In genomic region chr10:110310741-110311140, GRCh38 we compare ENCODE assay signal across 13 cellular contexts. TPM values are rescaled to one million over a fixed set of nuclear protein-coding genes. Genes with fewer than 3 reads are reported as not detected.
DNase-seq lines count a peak whose midpoint lies in the region; ATAC-seq and TF ChIP-seq lines count a peak whose summit lies in the region.
"Had no signal": no experiment of that assay in that cellular context is flagged by ENCODE, and none has a peak within 500 bp of the region (broad histone marks: within the 10 kb centered on the region; RNA-seq: fewer than 3 reads in every experiment).

No MANE protein-coding gene starts in this region.

- DNase-seq in GM23248 (peak; percentile 6), WTC11 (ENCODE audit: low spot score) (no peak), mesenchymal stem cell (no peak), NCI-H2081 (lab: John Stamatoyannopoulos, UW) (no peak), anterior cingulate cortex (lab: John Stamatoyannopoulos, UW) (no peak), coronary artery (ENCODE audit: low spot score) (no peak)
- DNase-seq: left lung, tibial artery had no signal

- peak overlapping the region in 2 of 11 experiments; percentile 27 to 45; a peak in 3 of 22 replicates for H3K27ac ChIP-seq in BLaER1 treated with 17β-estradiol and CSF1 and Interleukin-3, amounts not matched to agents 10 nM and 100 nM
- H3K27ac ChIP-seq in GM23248 (no peak overlapping the region), mesenchymal stem cell (ENCODE audit: low read length, poor library complexity, severe bottlenecking) (no peak overlapping the region), coronary artery (no peak overlapping the region)
- H3K27ac ChIP-seq: adrenal gland, left lung, right atrium auricular region, tibial artery had no signal

- no peak overlapping the region for H3K4me3 ChIP-seq in BLaER1 treated with 17β-estradiol and CSF1 and Interleukin-3, amounts not matched to agents 10 nM and 100 nM
- H3K4me3 ChIP-seq in GM23248, result no peak overlapping the region
- H3K4me3 ChIP-seq in mesenchymal stem cell (ENCODE audit: insufficient read depth in 1 of 2, low read depth in 1 of 2, low read length in 2 of 2), result no peak overlapping the region
- H3K4me3 ChIP-seq in coronary artery, result no peak overlapping the region
- H3K4me3 ChIP-seq: adrenal gland, left lung, right atrium auricular region, tibial artery had no signal

- H3K9me3 Mint-ChIP-seq in WTC11, result no peaks in the 10 kb centered on the region
- H3K9me3 Mint-ChIP-seq: T-cell had no signal

- H3K36me3 Mint-ChIP-seq in WTC11, result no peaks in the 10 kb centered on the region
- H3K36me3 Mint-ChIP-seq: T-cell had no signal

- H3K9me3 ChIP-seq in BLaER1 treated with 17β-estradiol and CSF1 and Interleukin-3, amounts not matched to agents 10 nM and 100 nM (replicated peaks in 1 of 11), result no peaks in the 10 kb centered on the region
- H3K9me3 ChIP-seq in GM23248 (ENCODE audit: low read depth), result no peaks in the 10 kb centered on the region
- no peaks in the 10 kb centered on the region for H3K9me3 ChIP-seq in mesenchymal stem cell (ENCODE audit: control insufficient read depth, low read length)
- H3K9me3 ChIP-seq: adrenal gland, left lung, right atrium auricular region, tibial artery had no signal

- H3K4me3 Mint-ChIP-seq in WTC11, result no peak overlapping the region
- H3K4me3 Mint-ChIP-seq: activated CD8-positive, alpha-beta T cell treated with anti-CD3 and anti-CD28 coated beads, Interleukin-2, amount 10 ng/mL, durations not matched to agents 7 days and 5 days; T-cell had no signal

- no peak overlapping the region for H2AK5ac ChIP-seq in mesenchymal stem cell (ENCODE audit: low read length, severe bottlenecking)

- no peak overlapping the region for H3K14ac ChIP-seq in mesenchymal stem cell (ENCODE audit: low read length in 2 of 2)

- WGBS in GM23248 (ENCODE audit: low coverage in 1 of 2, low lambda C conversion rate in 2 of 2, missing lambda C conversion rate in 2 of 2), 2 experiments, result 15 to 25% methylated on average over 3 of the region's 3 CpGs
- 87% methylated on average over 1 of the region's 3 CpGs for WGBS in mesenchymal stem cell

- H3K27me3 ChIP-seq in BLaER1 treated with 17β-estradiol and CSF1 and Interleukin-3, amounts not matched to agents 10 nM and 100 nM, result no peaks in the 10 kb centered on the region
- H3K27me3 ChIP-seq in GM23248 (replicated peaks; ENCODE audit: insufficient read depth) (no peaks in the 10 kb centered on the region), mesenchymal stem cell (ENCODE audit: control insufficient read depth in 1 of 2, insufficient read depth in 1 of 2, low read length in 2 of 2) (no peaks in the 10 kb centered on the region)
- H3K27me3 ChIP-seq: left lung, right atrium auricular region had no signal

- no peak overlapping the region for H2BK120ac ChIP-seq in mesenchymal stem cell (ENCODE audit: low read depth, low read length)

- peaks cover 23% of the 10 kb centered on the region for H3K4me1 Mint-ChIP-seq in WTC11

- no peaks in the 10 kb centered on the region for H3K27me3 Mint-ChIP-seq in WTC11 (ENCODE audit: low read depth)
- H3K27me3 Mint-ChIP-seq: T-cell had no signal

- H3K9me2 ChIP-seq in GM23248 (ENCODE audit: insufficient read depth), result no peaks in the 10 kb centered on the region

- peak overlapping the region; percentile 35 to 82 (median 58); a peak in 21 of 22 replicates for H3K4me2 ChIP-seq in BLaER1 treated with 17β-estradiol and CSF1 and Interleukin-3, amounts not matched to agents 10 nM and 100 nM
- no peak overlapping the region for H3K4me2 ChIP-seq in GM23248 (ENCODE audit: unreplicated experiment)
- no peak overlapping the region for H3K4me2 ChIP-seq in mesenchymal stem cell (ENCODE audit: low read length, poor library complexity, severe bottlenecking)

- H2BK15ac ChIP-seq in mesenchymal stem cell (ENCODE audit: low read depth, poor library complexity, severe bottlenecking), result no peak overlapping the region

- no peak overlapping the region for H2BK12ac ChIP-seq in mesenchymal stem cell (ENCODE audit: low read length in 2 of 2)

- CTCF ChIA-PET in WTC11 (lab: Charles Lee), result interaction anchor here (0.6 to 1.6 kb wide), 10 partner anchors 42 to 300 kb away, joined by 3 to 7 read pairs (median 4); no protein-coding TSS in a partner anchor

- H3K23ac ChIP-seq in mesenchymal stem cell (ENCODE audit: low read length in 2 of 2), result no peak overlapping the region

- H3K4ac ChIP-seq in mesenchymal stem cell (ENCODE audit: low read depth in 1 of 2, low read length in 2 of 2), result no peak overlapping the region

- H3K79me2 ChIP-seq in GM23248 (ENCODE audit: insufficient read depth), result no peaks in the 10 kb centered on the region

- no peaks in the 10 kb centered on the region for H3K79me1 ChIP-seq in mesenchymal stem cell (replicated peaks; ENCODE audit: low read length, poor library complexity, severe bottlenecking)

- POLR2A ChIA-PET in WTC11 (lab: Charles Lee), result no interaction called here

- peaks cover 28 to 40% (median 33%) of the 10 kb centered on the region in 10 experiments for H3K4me1 ChIP-seq in BLaER1 treated with 17β-estradiol and CSF1 and Interleukin-3, amounts not matched to agents 10 nM and 100 nM
- peaks cover 26% of the 10 kb centered on the region for H3K4me1 ChIP-seq in GM23248 (ENCODE audit: insufficient read depth)
- H3K4me1 ChIP-seq in mesenchymal stem cell (ENCODE audit: control insufficient read depth, insufficient read depth, low read depth, low read length), result peaks cover 2% of the 10 kb centered on the region

- peak overlapping the region in 3 of 11 experiments; percentile 2 to 42 (median 9); a peak in 6 of 22 replicates for H3K9ac ChIP-seq in BLaER1 treated with 17β-estradiol and CSF1 and Interleukin-3, amounts not matched to agents 10 nM and 100 nM
- no peak overlapping the region for H3K9ac ChIP-seq in GM23248
- H3K9ac ChIP-seq in mesenchymal stem cell (ENCODE audit: low read length), result peak overlapping the region; percentile 52

- no peak overlapping the region for H2BK5ac ChIP-seq in mesenchymal stem cell (ENCODE audit: low read depth, low read length, poor library complexity, severe bottlenecking)

- H3F3A ChIP-seq in GM23248 (ENCODE audit: insufficient read depth), result peaks cover 15% of the 10 kb centered on the region

- no peak overlapping the region for H4K91ac ChIP-seq in mesenchymal stem cell (ENCODE audit: low read length)

- no peak overlapping the region for H4K8ac ChIP-seq in mesenchymal stem cell (ENCODE audit: low read length)

- H3K36me3 ChIP-seq in BLaER1 treated with 17β-estradiol and CSF1 and Interleukin-3, amounts not matched to agents 10 nM and 100 nM, result no peaks in the 10 kb centered on the region
- no peaks in the 10 kb centered on the region for H3K36me3 ChIP-seq in GM23248 (ENCODE audit: low read depth)
- no peaks in the 10 kb centered on the region for H3K36me3 ChIP-seq in mesenchymal stem cell (ENCODE audit: control insufficient read depth in 1 of 2, insufficient read depth in 2 of 2, low read depth in 1 of 2, low read length in 2 of 2)
- H3K36me3 ChIP-seq: adrenal gland, left lung, right atrium auricular region, tibial artery had no signal

- H2AFZ ChIP-seq in GM23248 (peak overlapping the region; percentile 34; the same call in 1 of the 2 replicates), mesenchymal stem cell (ENCODE audit: low read depth, low read length) (no peak overlapping the region)

- no peak overlapping the region for H3K18ac ChIP-seq in mesenchymal stem cell (ENCODE audit: low read depth in 1 of 2, low read length in 2 of 2)

- ATAC-seq in WTC11, result no peak

- no peaks in the 10 kb centered on the region for H4K20me1 ChIP-seq in BLaER1 treated with 17β-estradiol and CSF1 and Interleukin-3, amounts not matched to agents 10 nM and 100 nM
- H4K20me1 ChIP-seq in GM23248 (ENCODE audit: insufficient read depth), result no peaks in the 10 kb centered on the region

- TF ChIP-seq CTCF in WTC11 (IDR thresholded peaks at IDR 0.05) (no peak), coronary artery (IDR thresholded peaks at IDR 0.05) (no peak)

- in situ Hi-C loops in GM23248 (cut with MboI), result loop anchor here (25.0 kb wide), 1 partner anchor 577 kb away; no protein-coding TSS in a partner anchor

- H3K27ac Mint-ChIP-seq in WTC11, result peak overlapping the region; percentile 6; the same call in 1 of the 2 replicates
- H3K27ac Mint-ChIP-seq: activated CD8-positive, alpha-beta T cell treated with anti-CD3 and anti-CD28 coated beads, Interleukin-2, amount 10 ng/mL, durations not matched to agents 7 days and 5 days; T-cell had no signal

TF ChIP-seq in WTC11, 78 proteins besides CTCF, POLR2A, EP300 and RAD21 (continues in another document):
- TF ChIP-seq SP1 (CRISPR knock-in tag; conservative IDR thresholded peaks at IDR 0.05), result no peak
- TF ChIP-seq, protein P1, sequence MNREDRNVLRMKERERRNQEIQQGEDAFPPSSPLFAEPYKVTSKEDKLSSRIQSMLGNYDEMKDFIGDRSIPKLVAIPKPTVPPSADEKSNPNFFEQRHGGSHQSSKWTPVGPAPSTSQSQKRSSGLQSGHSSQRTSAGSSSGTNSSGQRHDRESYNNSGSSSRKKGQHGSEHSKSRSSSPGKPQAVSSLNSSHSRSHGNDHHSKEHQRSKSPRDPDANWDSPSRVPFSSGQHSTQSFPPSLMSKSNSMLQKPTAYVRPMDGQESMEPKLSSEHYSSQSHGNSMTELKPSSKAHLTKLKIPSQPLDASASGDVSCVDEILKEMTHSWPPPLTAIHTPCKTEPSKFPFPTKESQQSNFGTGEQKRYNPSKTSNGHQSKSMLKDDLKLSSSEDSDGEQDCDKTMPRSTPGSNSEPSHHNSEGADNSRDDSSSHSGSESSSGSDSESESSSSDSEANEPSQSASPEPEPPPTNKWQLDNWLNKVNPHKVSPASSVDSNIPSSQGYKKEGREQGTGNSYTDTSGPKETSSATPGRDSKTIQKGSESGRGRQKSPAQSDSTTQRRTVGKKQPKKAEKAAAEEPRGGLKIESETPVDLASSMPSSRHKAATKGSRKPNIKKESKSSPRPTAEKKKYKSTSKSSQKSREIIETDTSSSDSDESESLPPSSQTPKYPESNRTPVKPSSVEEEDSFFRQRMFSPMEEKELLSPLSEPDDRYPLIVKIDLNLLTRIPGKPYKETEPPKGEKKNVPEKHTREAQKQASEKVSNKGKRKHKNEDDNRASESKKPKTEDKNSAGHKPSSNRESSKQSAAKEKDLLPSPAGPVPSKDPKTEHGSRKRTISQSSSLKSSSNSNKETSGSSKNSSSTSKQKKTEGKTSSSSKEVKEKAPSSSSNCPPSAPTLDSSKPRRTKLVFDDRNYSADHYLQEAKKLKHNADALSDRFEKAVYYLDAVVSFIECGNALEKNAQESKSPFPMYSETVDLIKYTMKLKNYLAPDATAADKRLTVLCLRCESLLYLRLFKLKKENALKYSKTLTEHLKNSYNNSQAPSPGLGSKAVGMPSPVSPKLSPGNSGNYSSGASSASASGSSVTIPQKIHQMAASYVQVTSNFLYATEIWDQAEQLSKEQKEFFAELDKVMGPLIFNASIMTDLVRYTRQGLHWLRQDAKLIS (CRISPR knock-in tag; IDR thresholded peaks at IDR 0.05; ENCODE audit: borderline replicate concordance), result no peak

RNA-seq across cellular contexts. Expression of gene SMNDC1, which starts 6.0 kb away (rescaled TPM):
- 5.1 and 5.3 TPM in 2 replicates for total RNA-seq in GM23248 (2014; rRNA removed; shearing (Covaris generic))
- polyA plus RNA-seq in GM23248 (2016; fragmentation: Nextera tagmentation; extraction: Ambion mirVana), result 21.6 and 24.2 TPM in 2 replicates
- total RNA-seq in WTC11 (2021), result 37.7 to 55.9 TPM (median 40.2 TPM) in 3 replicates
- polyA plus RNA-seq in mesenchymal stem cell (2013, experiment 1 of 2), result 27.4 TPM
- 26.1 TPM for polyA plus RNA-seq in mesenchymal stem cell (2013, experiment 2 of 2)

Comparison
In these comparisons a context has a peak if more than half of its experiments do, and no peak if none do; other contexts are left out.
1. H3K4me2 ChIP-seq: peak in BLaER1 treated with 17β-estradiol and CSF1 and Interleukin-3, amounts not matched to agents 10 nM and 100 nM (11 of 11); none in GM23248 (single experiment) and mesenchymal stem cell (single experiment).